9 cellular contexts compared by ENCODE assay signal in the genomic region with DNA sequence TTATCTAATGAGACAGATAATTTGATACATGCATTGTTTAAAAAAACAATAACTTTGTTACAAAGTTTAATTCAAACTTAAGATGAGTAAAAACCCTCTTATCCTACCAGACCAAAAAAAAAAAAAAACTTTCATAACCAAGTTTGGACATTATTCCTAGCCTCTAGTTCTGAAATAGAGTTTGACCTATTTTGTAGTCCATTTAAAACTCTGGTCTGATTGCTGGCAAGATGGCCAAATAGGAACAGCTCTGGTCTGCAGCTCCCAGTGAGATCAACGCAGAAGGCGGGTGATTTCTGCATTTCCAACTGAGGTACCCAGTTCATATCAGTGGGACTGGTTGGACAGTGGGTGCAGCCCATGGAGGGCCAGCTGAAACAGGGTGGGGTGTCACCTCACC.
"Had no signal": no experiment of that assay in that cellular context is flagged by ENCODE, and none has a peak within 500 bp of the region (broad histone marks: within the 10 kb centered on the region; RNA-seq: fewer than 3 reads in every experiment).

No MANE protein-coding gene starts in this region.

- H3K4me3 Mint-ChIP-seq: HFFc6 had no signal

- H3K27ac ChIP-seq: GM23248, HL-60 had no signal

- H3K4me3 ChIP-seq: GM23248, HAP-1, K562 had no signal

- H3K36me3 ChIP-seq: HAP-1 had no signal

- H3K4me1 ChIP-seq: HAP-1 had no signal

- H3K27ac Mint-ChIP-seq: HFFc6 had no signal

- H3K9me3 ChIP-seq: HAP-1 had no signal

- H2AFZ ChIP-seq: GM23248 had no signal

- DNase-seq: GM23248, GOT3, H7, HFFc6, IMR-90 had no signal

- H3K9ac ChIP-seq: GM23248 had no signal

- ATAC-seq: HCT116, K562 had no signal

- H3K9me3 Mint-ChIP-seq: HFFc6 had no signal

- FAIRE-seq: K562 had no signal
